ENCODE assay signal across 8 cellular contexts in genomic region chr14:80211143-80212024, GRCh38. TPM values are rescaled to one million over a fixed set of nuclear protein-coding genes. Genes with fewer than 3 reads are reported as not detected.
A peak's percentile ranks its signal among the peaks of the same experiment; 100 is the strongest.
DNase-seq lines count a peak whose midpoint lies in the region; ATAC-seq and TF ChIP-seq lines count a peak whose summit lies in the region.

Gene DIO2, minus strand, starts transcription at chr14:80211504. Its CDS starts 32 bp downstream, at chr14:80211472.

- H3K4me3 Mint-ChIP-seq in nephron progenitor cell = peak within 1 kb of the TSS; percentile 54
- no peak within 1 kb of the TSS for H3K4me3 Mint-ChIP-seq in naive thymus-derived CD4-positive, alpha-beta T cell

- H3K4me1 Mint-ChIP-seq in nephron progenitor cell = peaks cover 9% of the 10 kb centered on the region
- peaks cover 0 to 1% (median 0%) of the 10 kb centered on the region in 7 donors for H3K4me1 Mint-ChIP-seq in naive thymus-derived CD4-positive, alpha-beta T cell

- H3K4me1 ChIP-seq in naive thymus-derived CD4-positive, alpha-beta T cell (ENCODE audit: control insufficient read depth in 2 of 2, insufficient read depth in 2 of 2, low read length in 2 of 2) = no peaks in the 10 kb centered on the region

- TF ChIP-seq CTCF in epithelial cell of proximal tubule (conservative IDR thresholded peaks at IDR 0.05; ENCODE audit: low read depth, low read length) (no peak), nephron progenitor cell (IDR thresholded peaks at IDR 0.05) (no peak)

- no peaks in the 10 kb centered on the region for H3K27me3 ChIP-seq in naive thymus-derived CD4-positive, alpha-beta T cell (ENCODE audit: control insufficient read depth in 2 of 2, insufficient read depth in 2 of 2, low read length in 2 of 2)

- no peaks in the 10 kb centered on the region for H3K27me3 Mint-ChIP-seq in nephron progenitor cell (ENCODE audit: low read depth, poor library complexity)
- peaks cover 0 to 9% (median 0%) of the 10 kb centered on the region in 5 donors for H3K27me3 Mint-ChIP-seq in naive thymus-derived CD4-positive, alpha-beta T cell

- no peak within 1 kb of the TSS for H3K27ac ChIP-seq in naive thymus-derived CD4-positive, alpha-beta T cell (ENCODE audit: low read depth, low read length)

- POLR2A ChIA-PET in naive thymus-derived CD4-positive, alpha-beta T cell (lab: Charles Lee) = no interaction called here

- H3K36me3 Mint-ChIP-seq in nephron progenitor cell (ENCODE audit: low read depth) = no peaks in the 10 kb centered on the region
- no peaks in the 10 kb centered on the region for H3K36me3 Mint-ChIP-seq in naive thymus-derived CD4-positive, alpha-beta T cell

- peak within 1 kb of the TSS; percentile 41 for H3K27ac Mint-ChIP-seq in nephron progenitor cell
- H3K27ac Mint-ChIP-seq in naive thymus-derived CD4-positive, alpha-beta T cell = no peak within 1 kb of the TSS

- H3K36me3 ChIP-seq in naive thymus-derived CD4-positive, alpha-beta T cell (ENCODE audit: control insufficient read depth in 2 of 3, insufficient read depth in 3 of 3, low read length in 3 of 3) = no peaks in the 10 kb centered on the region

- H3K9me3 ChIP-seq in naive thymus-derived CD4-positive, alpha-beta T cell (ENCODE audit: control insufficient read depth in 2 of 3, low read length in 3 of 3) = no peaks in the 10 kb centered on the region

- no peaks in the 10 kb centered on the region for H3K9me3 Mint-ChIP-seq in nephron progenitor cell
- H3K9me3 Mint-ChIP-seq in naive thymus-derived CD4-positive, alpha-beta T cell = peaks cover 0 to 14% (median 2%) of the 10 kb centered on the region in 11 donors

- DNase-seq in ACHN (peak; percentile 7), M059J (ENCODE audit: low read depth) (peak; percentile 83), epithelial cell of proximal tubule (ENCODE audit: low read depth) (no peak), nephron progenitor cell (no peak), NCI-H526 treated with DMSO at 0.1 percent for 48 hours (lab: John Stamatoyannopoulos, UW) (no peak), foreskin melanocyte (no peak), NCI-H187 treated with DMSO at 0.1 percent for 48 hours (lab: John Stamatoyannopoulos, UW) (no peak)
- no peak for DNase-seq in naive thymus-derived CD4-positive, alpha-beta T cell

- CTCF ChIA-PET in naive thymus-derived CD4-positive, alpha-beta T cell (lab: Charles Lee) = no interaction called here

- in situ Hi-C loops in ACHN (cut with HindIII; ENCODE audit: low pct_ligation_motif_present, low pct_unique_long_range_greater_than_20kb, low sequenced_read_pairs) = no loop called here

- H3K4me3 ChIP-seq in epithelial cell of proximal tubule (ENCODE audit: low read depth, low read length) = peak within 1 kb of the TSS; percentile 48
- H3K4me3 ChIP-seq in naive thymus-derived CD4-positive, alpha-beta T cell (ENCODE audit: low read length) = no peak within 1 kb of the TSS

- ATAC-seq in naive thymus-derived CD4-positive, alpha-beta T cell = no peak

- intact Hi-C loops in naive thymus-derived CD4-positive, alpha-beta T cell (cut with micrococcal nuclease) = loop anchor here in 1 of 2 donors (5.0 kb wide), 1 partner anchor 636 kb away; no protein-coding TSS in a partner anchor

RNA-seq across cellular contexts. Expression of gene DIO2, which starts in this region (rescaled TPM):
- 35.1 and 61.1 TPM in 2 replicates for total RNA-seq in M059J (2014; rRNA removed; shearing (Covaris generic))
- total RNA-seq in epithelial cell of proximal tubule = 0.07 TPM in 1 of 2 replicates, not detected in the other
- not detected for total RNA-seq in naive thymus-derived CD4-positive, alpha-beta T cell
- not detected for polyA plus RNA-seq in naive thymus-derived CD4-positive, alpha-beta T cell

Comparison
In these comparisons a context has a peak if more than half of its experiments do, and no peak if none do; other contexts are left out.
1. RNA of gene DIO2 (total RNA-seq): 35.1 to 61.1 TPM in M059J; 0.07 TPM in epithelial cell of proximal tubule and not detected in naive thymus-derived CD4-positive, alpha-beta T cell; every median in the first group is over 10 times any median in the second.
2. DNase-seq: peak in ACHN (single experiment) and M059J (single experiment); none in epithelial cell of proximal tubule (single experiment), nephron progenitor cell (single experiment), naive thymus-derived CD4-positive, alpha-beta T cell (0 of 9), NCI-H526 treated with DMSO at 0.1 percent for 48 hours (single experiment), foreskin melanocyte (single experiment) and NCI-H187 treated with DMSO at 0.1 percent for 48 hours (single experiment).